8 cellular contexts compared by ENCODE assay signal in the genomic region with DNA sequence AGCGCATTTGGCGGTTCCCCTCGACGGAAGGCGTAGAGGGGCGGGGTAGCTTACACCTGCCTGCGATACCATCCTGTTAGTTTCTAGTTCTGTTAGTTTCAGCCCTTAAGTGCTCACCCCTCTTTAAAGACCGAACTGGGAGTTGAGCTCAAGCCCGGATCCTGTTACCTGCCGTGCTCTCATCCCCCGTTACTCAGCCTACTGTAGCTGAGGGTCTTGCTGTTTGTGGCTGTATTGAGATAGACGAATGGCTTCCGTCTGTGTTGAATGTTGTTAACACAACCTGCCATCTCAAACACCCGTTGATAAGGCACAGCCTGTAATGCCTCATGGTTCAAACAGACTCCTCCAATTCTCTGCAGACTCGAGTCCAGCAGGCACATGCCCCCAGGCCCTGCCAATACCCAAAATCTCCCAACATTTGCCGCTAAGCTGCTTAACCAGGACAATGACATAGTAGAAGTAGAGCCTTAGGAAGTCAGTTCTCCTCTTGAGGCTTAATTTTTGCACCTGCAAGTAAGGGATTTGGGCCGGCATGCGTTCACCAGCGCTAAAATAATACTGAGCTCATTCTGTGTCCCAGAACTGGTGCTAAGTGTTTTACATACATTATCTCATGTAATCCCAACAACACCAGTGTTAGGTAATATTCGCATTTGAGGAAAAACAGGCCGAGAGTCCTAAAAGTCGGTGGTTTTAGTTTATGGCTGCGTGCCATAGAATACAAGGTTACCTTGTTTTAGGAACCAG. TPM values are rescaled to one million over a fixed set of nuclear protein-coding genes. Genes with fewer than 3 reads are reported as not detected.
DNase-seq lines count a peak whose midpoint lies in the region; ATAC-seq and TF ChIP-seq lines count a peak whose summit lies in the region.

No MANE protein-coding gene starts in this region.

- TF ChIP-seq CTCF in MCF 10A (IDR thresholded peaks at IDR 0.05; ENCODE audit: unreplicated experiment): no peak

- peak overlapping the region; percentile 100 for H3K27ac Mint-ChIP-seq in MCF 10A (ENCODE audit: low read depth, unreplicated experiment)
- H3K27ac Mint-ChIP-seq in stimulated activated naive CD8-positive, alpha-beta T cell treated with anti-CD3 and anti-CD28 coated beads, Interleukin-15, amount 100 ng/mL, for 72 hours: peak overlapping the region; percentile 99 to 100

- peak; percentile 46 for ATAC-seq in HG03175 (IDR thresholded peaks at IDR 0.05; ENCODE audit: unreplicated experiment)
- peak; percentile 54 for ATAC-seq in stimulated activated naive CD8-positive, alpha-beta T cell treated with anti-CD3 and anti-CD28 coated beads, Interleukin-15, amount 100 ng/mL, for 72 hours

- peak; percentile 4 for TF ChIP-seq POLR2A in GM19099 (IDR thresholded peaks at IDR 0.05; ENCODE audit: extremely low read depth, insufficient read length, low read depth)

- H3K27me3 Mint-ChIP-seq in MCF 10A (ENCODE audit: insufficient read depth, unreplicated experiment): no peaks in the 10 kb centered on the region
- no peaks in the 10 kb centered on the region for H3K27me3 Mint-ChIP-seq in stimulated activated naive CD8-positive, alpha-beta T cell treated with anti-CD3 and anti-CD28 coated beads, Interleukin-15, amount 100 ng/mL, for 72 hours

- CTCF ChIA-PET in MCF 10A (lab: Yijun Ruan, JAX): interaction anchor here (0.5 to 2.5 kb wide), 19 partner anchors 10 to 859 kb away, joined by 3 to 13 read pairs (median 4); no protein-coding TSS in a partner anchor

- POLR2A ChIA-PET in MCF 10A (lab: Yijun Ruan, JAX): interaction anchor here (0.6 to 7.6 kb wide), 29 partner anchors 9 to 1512 kb away, joined by 3 to 128 read pairs (median 5); a partner anchor contains a TSS

- H3K4me1 Mint-ChIP-seq in MCF 10A (ENCODE audit: insufficient read depth, unreplicated experiment): peaks cover 32% of the 10 kb centered on the region
- H3K4me1 Mint-ChIP-seq in stimulated activated naive CD8-positive, alpha-beta T cell treated with anti-CD3 and anti-CD28 coated beads, Interleukin-15, amount 100 ng/mL, for 72 hours: peaks cover 28% of the 10 kb centered on the region

- BruUV-seq in MCF 10A (replicated peaks; lab: Mats Ljungman, UMichigan): TSS peak; percentile 58

- no peaks in the 10 kb centered on the region for H3K9me3 Mint-ChIP-seq in MCF 10A (ENCODE audit: unreplicated experiment)
- H3K9me3 Mint-ChIP-seq in stimulated activated naive CD8-positive, alpha-beta T cell treated with anti-CD3 and anti-CD28 coated beads, Interleukin-15, amount 100 ng/mL, for 72 hours: no peaks in the 10 kb centered on the region

- peak overlapping the region; percentile 94 for H3K4me3 Mint-ChIP-seq in MCF 10A (ENCODE audit: unreplicated experiment)
- H3K4me3 Mint-ChIP-seq in stimulated activated naive CD8-positive, alpha-beta T cell treated with anti-CD3 and anti-CD28 coated beads, Interleukin-15, amount 100 ng/mL, for 72 hours: peak overlapping the region; percentile 92 to 98

- DNase-seq in COR-L47 (lab: John Stamatoyannopoulos, UW) (peak; percentile 81), NCI-H774 (lab: John Stamatoyannopoulos, UW) (peak; percentile 67), MCF 10A (ENCODE audit: unreplicated experiment) (peak; percentile 33), islet precursor cell (peak; percentile 75), MV-4-11 (lab: John Stamatoyannopoulos, UW) (no peak)
- no peak for DNase-seq in stimulated activated naive CD8-positive, alpha-beta T cell treated with anti-CD3 and anti-CD28 coated beads, Interleukin-15, amount 100 ng/mL, for 72 hours

- intact Hi-C loops in MCF 10A (cut with micrococcal nuclease): loop anchor here (1.0 to 10.0 kb wide), 4 partner anchors 60 to 768 kb away; no protein-coding TSS in a partner anchor

- H3K36me3 Mint-ChIP-seq in MCF 10A (ENCODE audit: insufficient read depth, unreplicated experiment): peaks cover 18% of the 10 kb centered on the region

RNA-seq across cellular contexts. Expression of a gene that starts 1.3 kb away (rescaled TPM):
- 9.2 and 9.7 TPM in 2 replicates for total RNA-seq in MCF 10A (2022)

Comparison
In these comparisons a context has a peak if more than half of its experiments do, and no peak if none do; other contexts are left out.
1. DNase-seq: peak in COR-L47 (single experiment), NCI-H774 (single experiment), MCF 10A (single experiment) and islet precursor cell (single experiment); none in stimulated activated naive CD8-positive, alpha-beta T cell treated with anti-CD3 and anti-CD28 coated beads, Interleukin-15, amount 100 ng/mL, for 72 hours (0 of 2) and MV-4-11 (single experiment).